In genomic region chr10:126218778-126219649, GRCh38 we compare ENCODE assay signal across 28 cellular contexts.
"Had no signal": no experiment of that assay in that cellular context is flagged by ENCODE, and none has a peak within 500 bp of the region (broad histone marks: within the 10 kb centered on the region; RNA-seq: fewer than 3 reads in every experiment).

No MANE protein-coding gene starts in this region.

- H3K4me1 ChIP-seq: colonic mucosa, heart left ventricle, left lung, right atrium auricular region, sigmoid colon, stomach, thyroid gland had no signal

- H3K27ac ChIP-seq: colonic mucosa, epithelial cell of prostate, foreskin keratinocyte, gastroesophageal sphincter, heart left ventricle, hepatocyte, left lung, prostate gland, right atrium auricular region, sigmoid colon, stomach, thyroid gland, vagina had no signal

- H3K9me3 Mint-ChIP-seq: dendritic cell treated with granulocyte-macrophage colony-stimulating factor and Interleukin-4, amounts not matched to agents 40 ng/mL and 50 ng/mL, for 4 days; endodermal cell; mesothelial cell of epicardium; stimulated activated effector memory CD8-positive, alpha-beta T cell treated with anti-CD3 and anti-CD28 coated beads, Interleukin-12 subunit alpha, Interleukin-12 subunit beta, amount 100 ng/mL, for 72 hours had no signal

- H3K27ac Mint-ChIP-seq: dendritic cell treated with granulocyte-macrophage colony-stimulating factor and Interleukin-4, amounts not matched to agents 40 ng/mL and 50 ng/mL, for 4 days; endodermal cell; mesothelial cell of epicardium; naive thymus-derived CD4-positive, alpha-beta T cell; stimulated activated effector memory CD8-positive, alpha-beta T cell treated with anti-CD3 and anti-CD28 coated beads, Interleukin-12 subunit alpha, Interleukin-12 subunit beta, amount 100 ng/mL, for 72 hours had no signal

- H3K36me3 ChIP-seq: colonic mucosa, gastroesophageal sphincter, heart left ventricle, left lung, prostate gland, right atrium auricular region, sigmoid colon, stomach, thyroid gland, vagina had no signal

- DNase-seq: colonic mucosa; effector CD8-positive, alpha-beta T cell; endodermal cell; foreskin keratinocyte; heart left ventricle; kidney; mesenchymal stem cell; mucosa of descending colon; naive thymus-derived CD4-positive, alpha-beta T cell; nucleus accumbens; sigmoid colon; stimulated activated CD4-positive, alpha-beta T cell treated with anti-CD3 and anti-CD28 coated beads, Interleukin-2, amount 100 ng/mL, for 24 hours; stimulated activated CD4-positive, alpha-beta T cell treated with anti-CD3 and anti-CD28 coated beads, Interleukin-4, amount 100 ng/mL, for 24 hours; stimulated activated naive CD4-positive, alpha-beta T cell treated with Interleukin-2 at 50 U/mL for 16 hours; stomach; thyroid gland; trophoblast cell had no signal

- H3K4me3 Mint-ChIP-seq: dendritic cell treated with granulocyte-macrophage colony-stimulating factor and Interleukin-4, amounts not matched to agents 40 ng/mL and 50 ng/mL, for 4 days; endodermal cell; mesothelial cell of epicardium; naive thymus-derived CD4-positive, alpha-beta T cell; stimulated activated effector memory CD8-positive, alpha-beta T cell treated with anti-CD3 and anti-CD28 coated beads, Interleukin-12 subunit alpha, Interleukin-12 subunit beta, amount 100 ng/mL, for 72 hours had no signal

- H3K9me3 ChIP-seq: colonic mucosa, gastroesophageal sphincter, heart left ventricle, left lung, mucosa of descending colon, prostate gland, right atrium auricular region, sigmoid colon, stomach, thyroid gland, vagina had no signal

- H3K36me3 Mint-ChIP-seq: mesothelial cell of epicardium; naive thymus-derived CD4-positive, alpha-beta T cell had no signal

- H3K27me3 ChIP-seq: colonic mucosa, foreskin keratinocyte, hepatocyte, left lung, right atrium auricular region, sigmoid colon, thyroid gland, vagina had no signal

- ATAC-seq: esophagus mucosa; foreskin keratinocyte; gastroesophageal sphincter; heart left ventricle; left lung; mucosa of descending colon; naive thymus-derived CD4-positive, alpha-beta T cell; stimulated activated effector memory CD8-positive, alpha-beta T cell treated with anti-CD3 and anti-CD28 coated beads, Interleukin-12 subunit alpha, Interleukin-12 subunit beta, amount 100 ng/mL, for 72 hours had no signal

- H3K4me3 ChIP-seq: colonic mucosa, gastroesophageal sphincter, heart left ventricle, hepatocyte, left lung, mucosa of descending colon, prostate gland, right atrium auricular region, sigmoid colon, stomach, thyroid gland, vagina had no signal

- H3K4me1 Mint-ChIP-seq: naive thymus-derived CD4-positive, alpha-beta T cell; stimulated activated effector memory CD8-positive, alpha-beta T cell treated with anti-CD3 and anti-CD28 coated beads, Interleukin-12 subunit alpha, Interleukin-12 subunit beta, amount 100 ng/mL, for 72 hours had no signal
